ENCODE assay signal across 7 cellular contexts in genomic region chr1:101128211-101128727, GRCh38.
A peak's percentile ranks its signal among the peaks of the same experiment; 100 is the strongest.
DNase-seq lines count a peak whose midpoint lies in the region; ATAC-seq, FAIRE-seq and TF ChIP-seq lines count a peak whose summit lies in the region.

No MANE protein-coding gene starts in this region.

- no peak for TF ChIP-seq RAD21 in HepG2 (CRISPR knock-in tag; IDR thresholded peaks at IDR 0.05)

- CTCF ChIA-PET in OCI-LY7 (lab: Charles Lee; ENCODE audit: unreplicated experiment) (no interaction called here), HepG2 (lab: Yijun Ruan, JAX; ENCODE audit: low intra/inter-chr PET ratio, low total read pairs) (no interaction called here)

- no peaks in the 10 kb centered on the region for H3K9me2 ChIP-seq in OCI-LY7 (ENCODE audit: insufficient read depth, low read length)

- H3K4me3 ChIP-seq in OCI-LY7 (ENCODE audit: low read depth, low read length, poor library complexity, severe bottlenecking) (peak overlapping the region; percentile 19), HepG2 (replicated peaks in 1 of 3; ENCODE audit: insufficient read depth in 1 of 3, low read depth in 2 of 3, low read length in 3 of 3) (no peak overlapping the region)

- POLR2A ChIA-PET in OCI-LY7 (lab: Charles Lee) (interaction anchor here (1.0 kb wide), 1 partner anchor 69 kb away, joined by 3 read pairs; no protein-coding TSS in a partner anchor), HepG2 (lab: Yijun Ruan, JAX) (no interaction called here)

- H3K9me3 ChIP-seq in OCI-LY7 (ENCODE audit: low read length) (no peaks in the 10 kb centered on the region), HepG2 (ENCODE audit: low read length) (no peaks in the 10 kb centered on the region)

- H2AFZ ChIP-seq in OCI-LY7 (ENCODE audit: low read length), result peak overlapping the region; percentile 91
- no peak overlapping the region for H2AFZ ChIP-seq in HepG2 (ENCODE audit: low read length)

- no peaks in the 10 kb centered on the region for H3K79me2 ChIP-seq in OCI-LY7 (ENCODE audit: insufficient read depth, low read depth, low read length)
- H3K79me2 ChIP-seq in HepG2 (ENCODE audit: insufficient read depth, low read length), result no peaks in the 10 kb centered on the region

- no peak for TF ChIP-seq EP300 in HepG2 (IDR thresholded peaks at IDR 0.05; ENCODE audit: low read depth in 2 of 2, low read length in 2 of 2)
- TF ChIP-seq EP300 in HepG2 (CRISPR knock-in tag; IDR thresholded peaks at IDR 0.05; ENCODE audit: borderline replicate concordance), result no peak

- peak overlapping the region; percentile 67 for H3K4me2 ChIP-seq in OCI-LY7 (ENCODE audit: low read length)
- H3K4me2 ChIP-seq in HepG2 (ENCODE audit: low read depth, low read length), result peak overlapping the region; percentile 49

- H3K9ac ChIP-seq in HepG2 (ENCODE audit: insufficient read depth, low read depth, low read length), result no peak overlapping the region

- FAIRE-seq in HepG2 (lab: Jason Lieb, UNC), result no peak

- peaks cover 22% of the 10 kb centered on the region for H3K4me1 ChIP-seq in OCI-LY7 (ENCODE audit: insufficient read depth, low read length, poor library complexity, severe bottlenecking)
- H3K4me1 ChIP-seq in HepG2 (ENCODE audit: insufficient read depth, low read length), result peaks cover 18% of the 10 kb centered on the region; the same call in 1 of the 2 replicates

- peak; percentile 90 for ATAC-seq in GM19035 (IDR thresholded peaks at IDR 0.05; ENCODE audit: unreplicated experiment)
- peak; percentile 93 for ATAC-seq in HG02759 (IDR thresholded peaks at IDR 0.05; ENCODE audit: unreplicated experiment)
- peak; percentile 98 for ATAC-seq in HepG2

- BruUV-seq in OCI-LY7 (replicated peaks; lab: Mats Ljungman, UMichigan), result no TSS peak
- no TSS peak for BruUV-seq in HepG2 (replicated peaks; lab: Mats Ljungman, UMichigan)

- H4K20me1 ChIP-seq in OCI-LY7 (ENCODE audit: insufficient read depth, low read length), result no peaks in the 10 kb centered on the region
- no peaks in the 10 kb centered on the region for H4K20me1 ChIP-seq in HepG2 (ENCODE audit: insufficient read depth, low read length)

- DNase-seq in OCI-LY7 (ENCODE audit: low spot score), result peak; percentile 85
- peak; percentile 20 for DNase-seq in HepG2 (ENCODE audit: low spot score)
- no peak for DNase-seq in hepatic stellate cell (ENCODE audit: low spot score)
- DNase-seq in AG08396 (ENCODE audit: low spot score), result no peak
- no peak for DNase-seq in NCI-H446 treated with DMSO at 0.1 percent for 48 hours (lab: John Stamatoyannopoulos, UW)

- TF ChIP-seq CTCF in OCI-LY7 (conservative IDR thresholded peaks at IDR 0.05; ENCODE audit: low read length) (no peak), HepG2 (CRISPR knock-in tag; IDR thresholded peaks at IDR 0.05) (no peak)

- no peaks in the 10 kb centered on the region for H3K27me3 ChIP-seq in HepG2 (ENCODE audit: control insufficient read depth in 1 of 2, insufficient read depth in 2 of 2, low read length in 2 of 2)

- peak overlapping the region; percentile 71 for H3K27ac ChIP-seq in OCI-LY7 (ENCODE audit: low read depth, low read length, poor library complexity, severe bottlenecking)
- peak overlapping the region; percentile 37 for H3K27ac ChIP-seq in HepG2 (ENCODE audit: extremely low read length, insufficient read depth, low read length)

- 5% methylated on average over 3 of the region's 3 CpGs for WGBS in HepG2 (ENCODE audit: low lambda C conversion rate)

- intact Hi-C loops in OCI-LY7 (cut with micrococcal nuclease; ENCODE audit: unreplicated experiment) (loop anchor here (10.0 kb wide), 1 partner anchor 213 kb away; no protein-coding TSS in a partner anchor), HepG2 (cut with micrococcal nuclease; ENCODE audit: unreplicated experiment) (no loop called here)

- no peak for TF ChIP-seq POLR2A in HepG2 (IDR thresholded peaks at IDR 0.05; ENCODE audit: insufficient read depth in 1 of 2, low read depth in 2 of 2, low read length in 2 of 2)

- in situ Hi-C loops in HepG2 (cut with HindIII; ENCODE audit: extremely low pct_ligation_motif_present, low pct_unique_long_range_greater_than_20kb), result no loop called here

- H3K36me3 ChIP-seq in OCI-LY7 (ENCODE audit: insufficient read depth, low read length) (no peaks in the 10 kb centered on the region), HepG2 (replicated peaks in 1 of 2; ENCODE audit: control insufficient read depth in 1 of 2, insufficient read depth in 2 of 2, low read length in 2 of 2) (no peaks in the 10 kb centered on the region)

TF ChIP-seq in HepG2, 621 proteins besides CTCF, POLR2A, EP300 and RAD21:
- no peak for TF ChIP-seq ZNF788 (CRISPR knock-in tag; IDR thresholded peaks at IDR 0.05; ENCODE audit: borderline replicate concordance)
- TF ChIP-seq HNF4A (CRISPR knock-in tag; IDR thresholded peaks at IDR 0.05), result peak; percentile 54
- 0 out of 2 replicates have a peak, but pooled peaks have one; percentile 24 for TF ChIP-seq ZMYM3 (CRISPR knock-in tag; IDR thresholded peaks at IDR 0.05)
- TF ChIP-seq SALL1 (CRISPR knock-in tag; IDR thresholded peaks at IDR 0.05), result peak; percentile 37; the same call in 1 of the 2 replicates
- no peak for TF ChIP-seq TBX2 (CRISPR knock-in tag; IDR thresholded peaks at IDR 0.05; ENCODE audit: borderline replicate concordance)
- peak; percentile 23; the same call in 1 of the 2 replicates for TF ChIP-seq ZMYM4 (CRISPR knock-in tag; IDR thresholded peaks at IDR 0.05)
- no peak for TF ChIP-seq NR1H2 (CRISPR knock-in tag; IDR thresholded peaks at IDR 0.05; ENCODE audit: borderline replicate concordance, low read depth)
- peak; percentile 41; the same call in 1 of the 2 replicates for TF ChIP-seq PAXIP1 (CRISPR knock-in tag; conservative IDR thresholded peaks at IDR 0.05)

Comparison
In these comparisons a context has a peak if more than half of its experiments do, and no peak if none do; other contexts are left out.
1. DNase-seq: peak in OCI-LY7 (single experiment) and HepG2 (single experiment); none in hepatic stellate cell (single experiment), AG08396 (single experiment) and NCI-H446 treated with DMSO at 0.1 percent for 48 hours (single experiment).
2. Peak in every context shown above with its lines, with median percentiles within 50 percentile points of each other: ATAC-seq.